11 cellular contexts compared by ENCODE assay signal in the genomic region with DNA sequence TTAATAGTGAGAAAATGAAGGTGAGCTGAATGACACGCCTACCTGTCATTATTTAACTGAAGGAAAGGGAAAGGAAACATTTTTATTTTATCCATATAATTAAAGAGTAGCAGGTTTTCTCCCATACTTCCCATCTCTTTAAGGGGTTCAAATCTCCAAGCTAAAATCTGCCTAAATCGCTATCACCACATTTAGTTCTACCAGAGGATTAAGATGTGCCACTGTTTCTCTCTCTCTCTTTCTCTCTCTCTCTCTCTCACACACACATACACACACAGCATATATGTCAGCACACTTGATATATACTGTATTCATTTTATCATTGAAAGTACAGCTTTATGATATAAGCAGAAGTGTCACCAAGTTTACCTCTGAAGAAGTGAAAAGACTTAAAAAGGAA. TPM values are rescaled to one million over a fixed set of nuclear protein-coding genes. Genes with fewer than 3 reads are reported as not detected.
DNase-seq lines count a peak whose midpoint lies in the region; ATAC-seq, FAIRE-seq and TF ChIP-seq lines count a peak whose summit lies in the region.
"Had no signal": no experiment of that assay in that cellular context is flagged by ENCODE, and none has a peak within 500 bp of the region (broad histone marks: within the 10 kb centered on the region; RNA-seq: fewer than 3 reads in every experiment).

No MANE protein-coding gene starts in this region.

- H3K4me3 ChIP-seq in right lobe of liver (no peak overlapping the region), HepG2 (replicated peaks in 1 of 3; ENCODE audit: insufficient read depth in 1 of 3, low read depth in 2 of 3, low read length in 3 of 3) (no peak overlapping the region), mucosa of rectum (ENCODE audit: low read length in 2 of 2) (peak overlapping the region; percentile 7 to 45), upper lobe of right lung (peak overlapping the region; percentile 17)

- H3K27ac ChIP-seq in right lobe of liver, result peak overlapping the region in 2 of 3 donors; percentile 37 to 64
- H3K27ac ChIP-seq in HepG2 (ENCODE audit: extremely low read length, insufficient read depth, low read length), result no peak overlapping the region
- H3K27ac ChIP-seq in mucosa of rectum (ENCODE audit: low read depth in 2 of 2, low read length in 2 of 2), result peak overlapping the region; percentile 66 to 79
- peak overlapping the region; percentile 85 for H3K27ac ChIP-seq in upper lobe of right lung
- H3K27ac ChIP-seq: WERI-Rb-1 had no signal

- H3K36me3 ChIP-seq in right lobe of liver, result no peaks in the 10 kb centered on the region
- no peaks in the 10 kb centered on the region for H3K36me3 ChIP-seq in HepG2 (replicated peaks in 1 of 2; ENCODE audit: control insufficient read depth in 1 of 2, insufficient read depth in 2 of 2, low read length in 2 of 2)
- no peaks in the 10 kb centered on the region for H3K36me3 ChIP-seq in mucosa of rectum (ENCODE audit: control insufficient read depth in 2 of 2, insufficient read depth in 2 of 2, low read length in 2 of 2)
- no peaks in the 10 kb centered on the region for H3K36me3 ChIP-seq in upper lobe of right lung
- H3K36me3 ChIP-seq: WERI-Rb-1 had no signal

- H3K4me1 Mint-ChIP-seq in activated T-helper 17 cell treated with anti-CD3 and anti-CD28 coated beads, Interleukin-2, amount 50 U/mL, for 72 hours, result peaks cover 38% of the 10 kb centered on the region

- H3K79me2 ChIP-seq in HepG2 (ENCODE audit: insufficient read depth, low read length), result no peaks in the 10 kb centered on the region

- no peak overlapping the region for H3K9ac ChIP-seq in HepG2 (ENCODE audit: insufficient read depth, low read depth, low read length)
- H3K9ac ChIP-seq in mucosa of rectum (ENCODE audit: low read depth in 1 of 2, low read length in 2 of 2), result peak overlapping the region in 1 of 2 donors; percentile 56

- TF ChIP-seq POLR2A in right lobe of liver (IDR thresholded peaks at IDR 0.05) (no peak), HepG2 (IDR thresholded peaks at IDR 0.05; ENCODE audit: insufficient read depth in 1 of 2, low read depth in 2 of 2, low read length in 2 of 2) (no peak)

- H4K20me1 ChIP-seq in HepG2 (ENCODE audit: insufficient read depth, low read length), result no peaks in the 10 kb centered on the region

- BruUV-seq in HepG2 (replicated peaks; lab: Mats Ljungman, UMichigan), result no TSS peak

- H3K4me3 Mint-ChIP-seq in activated T-helper 17 cell treated with anti-CD3 and anti-CD28 coated beads, Interleukin-2, amount 50 U/mL, for 72 hours, result peak overlapping the region; percentile 91

- CTCF ChIA-PET in HepG2 (lab: Yijun Ruan, JAX; ENCODE audit: low intra/inter-chr PET ratio, low total read pairs), result no interaction called here

- no peaks in the 10 kb centered on the region for H3K4me1 ChIP-seq in right lobe of liver
- H3K4me1 ChIP-seq in HepG2 (ENCODE audit: insufficient read depth, low read length), result no peaks in the 10 kb centered on the region
- peaks cover 5 to 16% of the 10 kb centered on the region in 2 donors for H3K4me1 ChIP-seq in mucosa of rectum (ENCODE audit: control insufficient read depth in 2 of 2, insufficient read depth in 2 of 2, low read length in 2 of 2)
- peaks cover 30% of the 10 kb centered on the region for H3K4me1 ChIP-seq in upper lobe of right lung

- no peak overlapping the region for H3K4me2 ChIP-seq in HepG2 (ENCODE audit: low read depth, low read length)

- no peaks in the 10 kb centered on the region for H3K9me3 Mint-ChIP-seq in activated T-helper 17 cell treated with anti-CD3 and anti-CD28 coated beads, Interleukin-2, amount 50 U/mL, for 72 hours

- peaks cover 76% of the 10 kb centered on the region for H3K36me3 Mint-ChIP-seq in activated T-helper 17 cell treated with anti-CD3 and anti-CD28 coated beads, Interleukin-2, amount 50 U/mL, for 72 hours (ENCODE audit: low read depth)

- no peaks in the 10 kb centered on the region for H3K27me3 Mint-ChIP-seq in activated T-helper 17 cell treated with anti-CD3 and anti-CD28 coated beads, Interleukin-2, amount 50 U/mL, for 72 hours

- ATAC-seq in right lobe of liver (no peak), HepG2 (no peak), upper lobe of right lung (no peak)
- ATAC-seq in activated T-helper 17 cell treated with anti-CD3 and anti-CD28 coated beads, Interleukin-2, amount 50 U/mL, for 72 hours (replicated peaks), result no peak

- intact Hi-C loops in right lobe of liver (cut with DNase I) (no loop called here), HepG2 (cut with micrococcal nuclease; ENCODE audit: unreplicated experiment) (no loop called here), upper lobe of right lung (cut with DNase I) (no loop called here)

- no peak overlapping the region for H2AFZ ChIP-seq in HepG2 (ENCODE audit: low read length)

- no peak for TF ChIP-seq RAD21 in HepG2 (CRISPR knock-in tag; IDR thresholded peaks at IDR 0.05)

- peak overlapping the region; percentile 97 for H3K27ac Mint-ChIP-seq in activated T-helper 17 cell treated with anti-CD3 and anti-CD28 coated beads, Interleukin-2, amount 50 U/mL, for 72 hours

- DNase-seq in right lobe of liver (no peak), HepG2 (ENCODE audit: low spot score) (no peak), upper lobe of right lung (no peak), cerebellum (ENCODE audit: low spot score) (no peak)
- DNase-seq in stimulated activated naive CD4-positive, alpha-beta T cell treated with Interleukin-2 at 50 U/mL for 16 hours (lab: John Stamatoyannopoulos, UW), result no peak
- DNase-seq in stimulated activated CD4-positive, alpha-beta T cell treated with anti-CD3 and anti-CD28 coated beads, Interleukin-12 subunit alpha, Interleukin-12 subunit beta, amount 100 ng/mL, for 4 hours, result no peak
- DNase-seq: NCI-H146, WERI-Rb-1 had no signal

- no peaks in the 10 kb centered on the region for H3K9me3 ChIP-seq in right lobe of liver
- H3K9me3 ChIP-seq in HepG2 (ENCODE audit: low read length), result no peaks in the 10 kb centered on the region
- no peaks in the 10 kb centered on the region for H3K9me3 ChIP-seq in mucosa of rectum (ENCODE audit: control insufficient read depth in 2 of 2, low read length in 2 of 2)
- H3K9me3 ChIP-seq in upper lobe of right lung, result no peaks in the 10 kb centered on the region

- H3K27me3 ChIP-seq in right lobe of liver (no peaks in the 10 kb centered on the region), HepG2 (ENCODE audit: control insufficient read depth in 1 of 2, insufficient read depth in 2 of 2, low read length in 2 of 2) (peaks cover 0 to 7% of the 10 kb centered on the region in 2 experiments; a peak in 1 of 5 replicates), mucosa of rectum (ENCODE audit: control insufficient read depth in 2 of 2, insufficient read depth in 2 of 2, low read length in 2 of 2) (no peaks in the 10 kb centered on the region), upper lobe of right lung (no peaks in the 10 kb centered on the region)

- in situ Hi-C loops in HepG2 (cut with HindIII; ENCODE audit: extremely low pct_ligation_motif_present, low pct_unique_long_range_greater_than_20kb), result no loop called here

- POLR2A ChIA-PET in HepG2 (lab: Yijun Ruan, JAX), result no interaction called here

- WGBS in right lobe of liver (ENCODE audit: insufficient coverage, low coverage, low lambda C conversion rate, missing lambda C conversion rate), result 67% methylated on average over 2 of the region's 2 CpGs
- WGBS in HepG2 (ENCODE audit: low lambda C conversion rate), result 20% methylated on average over 2 of the region's 2 CpGs

- TF ChIP-seq EP300 in HepG2 (IDR thresholded peaks at IDR 0.05; ENCODE audit: low read depth in 2 of 2, low read length in 2 of 2) (no peak), HepG2 (CRISPR knock-in tag; IDR thresholded peaks at IDR 0.05; ENCODE audit: borderline replicate concordance) (no peak)

- no peak for FAIRE-seq in HepG2 (lab: Jason Lieb, UNC)
- FAIRE-seq: islet of Langerhans had no signal

- TF ChIP-seq CTCF in right lobe of liver (IDR thresholded peaks at IDR 0.05), result no peak
- TF ChIP-seq CTCF in HepG2 (CRISPR knock-in tag; IDR thresholded peaks at IDR 0.05), result no peak
- no peak for TF ChIP-seq CTCF in upper lobe of right lung (IDR thresholded peaks at IDR 0.05)

TF ChIP-seq in HepG2, 621 proteins besides CTCF, POLR2A, EP300 and RAD21 (continues in another document):
- TF ChIP-seq ZNF235 (CRISPR knock-in tag; IDR thresholded peaks at IDR 0.05; ENCODE audit: borderline replicate concordance), result no peak
- no peak for TF ChIP-seq ZNF670 (CRISPR knock-in tag; IDR thresholded peaks at IDR 0.05; ENCODE audit: borderline replicate concordance)
- no peak for TF ChIP-seq NPAS2 (CRISPR knock-in tag; IDR thresholded peaks at IDR 0.05; ENCODE audit: borderline replicate concordance)

RNA-seq across cellular contexts. Expression of gene WIPF1, which starts 3.2 kb away (rescaled TPM):
- 10 to 100 TPM in 1 of 6 experiments, 1 to 10 TPM in 5; 5.0 to 15.3 (median 7.1) TPM for total RNA-seq in right lobe of liver
- not detected in 2 replicates for total RNA-seq in HepG2 (2016; rRNA removed; fragmentation: Illumina TruSeq; extraction: Trizol)
- total RNA-seq in HepG2 (2016; cell fraction: cytosol; rRNA removed; fragmentation: Illumina TruSeq; extraction: Trizol; ENCODE audit: low read depth), result not detected in 2 replicates
- total RNA-seq in HepG2 (2016; cell fraction: insoluble cytoplasmic fraction; rRNA removed; fragmentation: Illumina TruSeq; extraction: Trizol), result not detected in 2 replicates
- not detected in 2 replicates for total RNA-seq in HepG2 (2016; cell fraction: membrane; rRNA removed; fragmentation: Illumina TruSeq; extraction: Trizol)
- not detected in 2 replicates for total RNA-seq in HepG2 (2016; cell fraction: nucleus; rRNA removed; fragmentation: Illumina TruSeq; extraction: Trizol)
- polyA plus RNA-seq in HepG2 (2011; rRNA removed), result 0.01 TPM in 1 of 2 replicates, not detected in the other
- polyA plus RNA-seq in HepG2 (2011; cell fraction: cytosol; rRNA removed), result 0.04 TPM in 1 of 2 replicates, not detected in the other
- polyA plus RNA-seq in HepG2 (2011; cell fraction: nucleus; rRNA removed), result 0.03 TPM in 1 of 2 replicates, not detected in the other
- polyA plus RNA-seq in HepG2 (2012), result not detected in 2 replicates
- not detected in 2 replicates for polyA plus RNA-seq in HepG2 (2016; cell fraction: cytosol; fragmentation: Illumina TruSeq; extraction: Trizol; ENCODE audit: low read depth)
- polyA plus RNA-seq in HepG2 (2016; cell fraction: insoluble cytoplasmic fraction; fragmentation: Illumina TruSeq; extraction: Trizol; ENCODE audit: low read depth), result not detected in 2 replicates
- not detected in 2 replicates for polyA plus RNA-seq in HepG2 (2016; cell fraction: membrane; fragmentation: Illumina TruSeq; extraction: Trizol; ENCODE audit: low read depth)
- polyA plus RNA-seq in HepG2 (2016; cell fraction: nucleus; fragmentation: Illumina TruSeq; extraction: Trizol; ENCODE audit: insufficient read depth, low read depth), result not detected in 2 replicates
- polyA minus RNA-seq in HepG2 (2011; rRNA and poly(A)+ RNA removed; ENCODE audit: low replicate concordance), result 0.16 TPM in 1 of 2 replicates, not detected in the other
- not detected in 2 replicates for polyA minus RNA-seq in HepG2 (2011; cell fraction: cytosol; rRNA and poly(A)+ RNA removed)
- polyA minus RNA-seq in HepG2 (2011; cell fraction: nucleus; rRNA and poly(A)+ RNA removed), result not detected in 2 replicates
- 100 to 1,000 TPM; 180 to 334 TPM for total RNA-seq in activated T-helper 17 cell treated with anti-CD3 and anti-CD28 coated beads, Interleukin-2, amount 50 U/mL, for 72 hours
- total RNA-seq in upper lobe of right lung, result 71.5 TPM
- total RNA-seq in cerebellum, result 10.1 TPM

Comparison
In these comparisons a context has a peak if more than half of its experiments do, and no peak if none do; other contexts are left out.
1. H3K4me3 ChIP-seq: peak in mucosa of rectum (2 of 2) and upper lobe of right lung (single experiment); none in right lobe of liver (0 of 3) and HepG2 (0 of 3).